In genomic region chr5:10584714-10585113, GRCh38 we compare ENCODE assay signal across 30 cellular contexts. TPM values are rescaled to one million over a fixed set of nuclear protein-coding genes. Genes with fewer than 3 reads are reported as not detected.
DNase-seq lines count a peak whose midpoint lies in the region; ATAC-seq and TF ChIP-seq lines count a peak whose summit lies in the region.
"Had no signal": no experiment of that assay in that cellular context is flagged by ENCODE, and none has a peak within 500 bp of the region (broad histone marks: within the 10 kb centered on the region; RNA-seq: fewer than 3 reads in every experiment).

No MANE protein-coding gene starts in this region.

- H3K9me3 Mint-ChIP-seq in activated T-helper 2 cell treated with anti-CD3 and anti-CD28 coated beads, Interferon-gamma antibody, Interleukin-2, Interleukin-4, amounts not matched to agents 10 μg/mL and 5 μg/mL and 100 μg/mL, durations not matched to agents 14 hours and 24 hours and 36 hours = no peaks in the 10 kb centered on the region
- no peaks in the 10 kb centered on the region for H3K9me3 Mint-ChIP-seq in neural crest cell
- H3K9me3 Mint-ChIP-seq: activated T-cell treated with anti-CD3 and anti-CD28 coated beads, Interleukin-2, amount 50 U/mL, for 24 hours; natural killer cell treated with Interleukin-12 subunit alpha and Interleukin-12 subunit beta and Interleukin-15 and Interleukin-18, amount 100 ng/mL, for 72 hours had no signal

- no peaks in the 10 kb centered on the region for H3K9me3 ChIP-seq in KOPT-K1 (ENCODE audit: insufficient read depth, low read length, poor library complexity, severe bottlenecking)
- H3K9me3 ChIP-seq: adrenal gland, left lung, right lobe of liver, transverse colon had no signal

- H3K36me3 ChIP-seq in KOPT-K1 (ENCODE audit: insufficient read depth, low read length) = no peaks in the 10 kb centered on the region
- H3K36me3 ChIP-seq: adrenal gland, left lung, right lobe of liver, transverse colon had no signal

- H3K27me3 Mint-ChIP-seq in activated T-helper 2 cell treated with anti-CD3 and anti-CD28 coated beads, Interferon-gamma antibody, Interleukin-2, Interleukin-4, amounts not matched to agents 10 μg/mL and 5 μg/mL and 100 μg/mL, durations not matched to agents 14 hours and 24 hours and 36 hours (ENCODE audit: low read depth) = peaks cover 5% of the 10 kb centered on the region
- H3K27me3 Mint-ChIP-seq in neural crest cell (ENCODE audit: low read depth) = peaks cover 85% of the 10 kb centered on the region
- H3K27me3 Mint-ChIP-seq: CD4-positive, alpha-beta memory T cell had no signal

- peaks cover 66% of the 10 kb centered on the region for H3K4me1 Mint-ChIP-seq in activated T-helper 2 cell treated with anti-CD3 and anti-CD28 coated beads, Interferon-gamma antibody, Interleukin-2, Interleukin-4, amounts not matched to agents 10 μg/mL and 5 μg/mL and 100 μg/mL, durations not matched to agents 14 hours and 24 hours and 36 hours (ENCODE audit: low read depth)
- no peaks in the 10 kb centered on the region for H3K4me1 Mint-ChIP-seq in neural crest cell

- no peak overlapping the region for H3K4me3 Mint-ChIP-seq in activated T-helper 2 cell treated with anti-CD3 and anti-CD28 coated beads, Interferon-gamma antibody, Interleukin-2, Interleukin-4, amounts not matched to agents 10 μg/mL and 5 μg/mL and 100 μg/mL, durations not matched to agents 14 hours and 24 hours and 36 hours (ENCODE audit: low read depth)
- no peak overlapping the region for H3K4me3 Mint-ChIP-seq in neural crest cell
- H3K4me3 Mint-ChIP-seq: activated CD8-positive, alpha-beta T cell treated with anti-CD3 and anti-CD28 coated beads for 36 hours; activated T-cell treated with anti-CD3 and anti-CD28 coated beads, Interleukin-2, amount 50 U/mL, for 24 hours; effector memory CD8-positive, alpha-beta T cell; immature natural killer cell; mesothelial cell of epicardium; natural killer cell treated with Interleukin-12 subunit alpha and Interleukin-12 subunit beta and Interleukin-15 and Interleukin-18, amount 100 ng/mL, for 72 hours; T-helper 2 cell treated with Interferon-gamma antibody and Interleukin-4, amounts not matched to agents 5 μg/mL and 100 μg/mL, for 36 hours; WTC11 had no signal

- H3K36me3 Mint-ChIP-seq in activated T-helper 2 cell treated with anti-CD3 and anti-CD28 coated beads, Interferon-gamma antibody, Interleukin-2, Interleukin-4, amounts not matched to agents 10 μg/mL and 5 μg/mL and 100 μg/mL, durations not matched to agents 14 hours and 24 hours and 36 hours (ENCODE audit: low read depth) = peaks cover 37% of the 10 kb centered on the region
- H3K36me3 Mint-ChIP-seq in neural crest cell (ENCODE audit: low read depth) = peaks cover 3% of the 10 kb centered on the region
- H3K36me3 Mint-ChIP-seq: WTC11 had no signal

- ATAC-seq in GM19324 (IDR thresholded peaks at IDR 0.05; ENCODE audit: low FRiP score, unreplicated experiment) (no peak), HG03196 (IDR thresholded peaks at IDR 0.05; ENCODE audit: unreplicated experiment) (no peak)
- ATAC-seq: activated CD8-positive, alpha-beta T cell treated with anti-CD3 and anti-CD28 coated beads for 36 hours; effector memory CD8-positive, alpha-beta T cell; esophagus mucosa; left lung; natural killer cell treated with Interleukin-12 subunit alpha and Interleukin-12 subunit beta and Interleukin-15 and Interleukin-18, amount 100 ng/mL, for 72 hours; WTC11 had no signal

- intact Hi-C loops in activated T-helper 2 cell treated with anti-CD3 and anti-CD28 coated beads, Interferon-gamma antibody, Interleukin-2, Interleukin-4, amounts not matched to agents 10 μg/mL and 5 μg/mL and 100 μg/mL, durations not matched to agents 14 hours and 24 hours and 36 hours (cut with micrococcal nuclease) = no loop called here

- DNase-seq in CD1c-positive myeloid dendritic cell (ENCODE audit: extremely low spot score) (peak; percentile 30), neural crest cell (ENCODE audit: low read depth, low spot score) (no peak), NCI-H510A treated with DMSO at 0.1 percent for 48 hours (lab: John Stamatoyannopoulos, UW) (no peak)
- DNase-seq in activated T-helper 2 cell treated with anti-CD3 and anti-CD28 coated beads, Interferon-gamma antibody, Interleukin-2, Interleukin-4, amounts not matched to agents 10 μg/mL and 5 μg/mL and 100 μg/mL, durations not matched to agents 14 hours and 24 hours and 36 hours (ENCODE audit: low spot score) = no peak
- DNase-seq in activated CD4-positive, alpha-beta T cell treated with anti-CD3 and anti-CD28 coated beads, Interleukin-2, amount 50 U/mL, for 48 hours = no peak
- DNase-seq: activated CD8-positive, alpha-beta T cell treated with anti-CD3 and anti-CD28 coated beads for 36 hours; activated naive CD4-positive, alpha-beta T cell; activated T-cell treated with anti-CD3 and anti-CD28 coated beads, Interleukin-2, amount 50 U/mL, for 24 hours; CD4-positive, alpha-beta memory T cell; effector memory CD8-positive, alpha-beta T cell; foreskin melanocyte; GOT3; immature natural killer cell; left lung; NCI-H1694 treated with DMSO at 0.1 percent for 48 hours; NCI-H526; OCI-M1; transverse colon had no signal

- TF ChIP-seq CTCF in neural crest cell (conservative IDR thresholded peaks at IDR 0.05) = no peak

- H3K27ac ChIP-seq in KOPT-K1 (ENCODE audit: low read depth, low read length, poor library complexity, severe bottlenecking) = peak overlapping the region; percentile 40
- H3K27ac ChIP-seq: adrenal gland, hepatocyte, left lung, right lobe of liver, transverse colon had no signal

- peak overlapping the region; percentile 4 for H3K27ac Mint-ChIP-seq in activated T-helper 2 cell treated with anti-CD3 and anti-CD28 coated beads, Interferon-gamma antibody, Interleukin-2, Interleukin-4, amounts not matched to agents 10 μg/mL and 5 μg/mL and 100 μg/mL, durations not matched to agents 14 hours and 24 hours and 36 hours
- peak overlapping the region; percentile 9 for H3K27ac Mint-ChIP-seq in neural crest cell (ENCODE audit: unreplicated experiment)
- H3K27ac Mint-ChIP-seq: activated CD8-positive, alpha-beta T cell treated with anti-CD3 and anti-CD28 coated beads for 36 hours; activated T-cell treated with anti-CD3 and anti-CD28 coated beads, Interleukin-2, amount 50 U/mL, for 24 hours; CD4-positive, alpha-beta memory T cell; effector memory CD8-positive, alpha-beta T cell; immature natural killer cell; mesothelial cell of epicardium; natural killer cell treated with Interleukin-12 subunit alpha and Interleukin-12 subunit beta and Interleukin-15 and Interleukin-18, amount 100 ng/mL, for 72 hours; T-helper 2 cell treated with Interferon-gamma antibody and Interleukin-4, amounts not matched to agents 5 μg/mL and 100 μg/mL, for 36 hours; WTC11 had no signal

RNA-seq across cellular contexts. Expression of gene ANKRD33B, which starts 20.8 kb away (rescaled TPM):
- 31.1 and 31.5 TPM in 2 replicates for total RNA-seq in activated T-helper 2 cell treated with anti-CD3 and anti-CD28 coated beads, Interferon-gamma antibody, Interleukin-2, Interleukin-4, amounts not matched to agents 10 μg/mL and 5 μg/mL and 100 μg/mL, durations not matched to agents 14 hours and 24 hours and 36 hours
- total RNA-seq in neural crest cell = 0.80 and 0.84 TPM in 2 replicates
- total RNA-seq: HT-29 had no signal

Comparison
In these comparisons a context has a peak if more than half of its experiments do, and no peak if none do; other contexts are left out.
1. RNA of gene ANKRD33B, which starts 20.8 kb away (total RNA-seq): 31.1 to 31.5 TPM in activated T-helper 2 cell treated with anti-CD3 and anti-CD28 coated beads, Interferon-gamma antibody, Interleukin-2, Interleukin-4, amounts not matched to agents 10 μg/mL and 5 μg/mL and 100 μg/mL, durations not matched to agents 14 hours and 24 hours and 36 hours; 0.80 to 0.84 TPM in neural crest cell; every median in the first group is over 10 times any median in the second.